Comparison of ENCODE assay signal across 22 cellular contexts in genomic region chr5:79488058-79488457, GRCh38.
"Had no signal": no experiment of that assay in that cellular context is flagged by ENCODE, and none has a peak within 500 bp of the region (broad histone marks: within the 10 kb centered on the region; RNA-seq: fewer than 3 reads in every experiment).

No MANE protein-coding gene starts in this region.

- H3K27me3 ChIP-seq: body of pancreas, esophagus squamous epithelium, left lung, ovary, tibial artery had no signal

- H3K4me3 ChIP-seq: body of pancreas, esophagus squamous epithelium, left lung, mucosa of descending colon, ovary, tibial artery had no signal

- H3K36me3 ChIP-seq: esophagus squamous epithelium, left lung, ovary, tibial artery had no signal

- H3K4me1 ChIP-seq: body of pancreas, esophagus squamous epithelium, left lung, tibial artery had no signal

- DNase-seq: activated B cell treated with CpG ODN at 0.5 μM for 24 hours; activated CD4-positive, alpha-beta memory T cell treated with anti-CD3 and anti-CD28 coated beads, Interleukin-2, amount 10 ng/mL, durations not matched to agents 7 days and 5 days; activated CD4-positive, alpha-beta T cell treated with anti-CD3 and anti-CD28 coated beads for 48 hours; activated CD8-positive, alpha-beta memory T cell treated with anti-CD3 and anti-CD28 coated beads, Interleukin-2, amount 10 ng/mL, durations not matched to agents 7 days and 5 days; activated naive CD4-positive, alpha-beta T cell; activated naive CD8-positive, alpha-beta T cell treated with anti-CD3 and anti-CD28 coated beads for 36 hours; body of pancreas; dermis blood vessel endothelial cell; effector memory CD4-positive, alpha-beta T cell; esophagus squamous epithelium; hypothalamus; left lung; mucosa of descending colon; naive B cell; ovary; stimulated activated CD4-positive, alpha-beta T cell treated with anti-CD3 and anti-CD28 coated beads, Interleukin-12 subunit alpha, Interleukin-12 subunit beta, amount 100 ng/mL, for 4 hours; stimulated activated CD4-positive, alpha-beta T cell treated with anti-CD3 and anti-CD28 coated beads, Interleukin-1b, Interleukin-23, amount 100 ng/mL, for 48 hours; stimulated activated naive CD4-positive, alpha-beta T cell treated with Interleukin-2 at 50 U/mL for 16 hours; substantia nigra; T-cell; T-helper 9 cell; tibial artery had no signal

- H3K9me3 ChIP-seq: body of pancreas, esophagus squamous epithelium, left lung, mucosa of descending colon, ovary, tibial artery had no signal

- ATAC-seq: activated CD8-positive, alpha-beta memory T cell treated with anti-CD3 and anti-CD28 coated beads, Interleukin-2, amount 10 ng/mL, durations not matched to agents 7 days and 5 days; body of pancreas; mucosa of descending colon; T-cell had no signal

- H3K27ac ChIP-seq: body of pancreas, esophagus squamous epithelium, left lung, ovary, tibial artery had no signal
